Comparison of ENCODE assay signal across 13 cellular contexts in the genomic region with DNA sequence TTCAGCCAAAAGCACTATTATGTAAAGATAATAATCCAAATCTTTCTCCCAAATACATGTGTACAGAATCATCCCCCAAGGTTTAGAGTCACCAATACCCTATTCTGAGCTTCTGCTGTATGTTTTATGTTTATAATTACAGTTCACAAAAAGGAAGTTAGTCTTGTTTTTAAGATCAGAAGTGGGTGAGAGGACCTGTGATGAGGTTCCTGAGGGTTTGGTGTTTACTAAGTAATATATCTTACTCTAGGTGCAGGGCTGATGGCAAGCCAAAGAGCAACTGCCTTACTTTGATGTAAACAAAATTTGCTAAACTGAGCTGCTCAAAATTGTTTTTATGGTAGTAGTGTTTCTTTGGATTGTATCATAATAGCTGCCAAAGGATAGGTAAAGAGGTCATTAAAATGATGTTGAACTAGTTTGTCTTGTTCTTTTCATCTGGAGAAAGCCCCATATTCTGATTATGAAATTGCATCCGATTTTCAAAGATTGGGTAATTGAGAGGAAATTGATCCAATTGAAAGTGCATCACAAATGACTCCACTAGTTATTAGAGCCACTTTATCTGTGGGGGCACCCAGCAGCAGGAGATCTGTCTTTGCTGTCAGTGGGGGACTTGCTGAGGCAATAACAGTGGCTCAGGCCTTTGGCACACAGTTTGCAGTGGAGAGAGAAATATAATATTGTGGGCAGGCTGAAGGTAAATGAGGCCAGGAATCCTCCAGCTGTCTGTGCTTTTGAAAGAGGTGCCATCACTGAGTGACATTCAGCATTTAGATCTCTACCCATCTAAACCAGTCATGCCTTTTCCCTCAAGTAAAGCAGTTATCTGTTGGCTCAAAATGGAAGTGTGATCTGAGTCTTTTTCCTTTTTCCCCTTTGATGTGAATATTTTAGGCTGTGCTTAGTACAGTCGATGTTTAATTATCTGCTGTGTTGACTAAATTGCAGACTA. TPM values are rescaled to one million over a fixed set of nuclear protein-coding genes. Genes with fewer than 3 reads are reported as not detected.
DNase-seq lines count a peak whose midpoint lies in the region; ATAC-seq and TF ChIP-seq lines count a peak whose summit lies in the region.
"Had no signal": no experiment of that assay in that cellular context is flagged by ENCODE, and none has a peak within 500 bp of the region (broad histone marks: within the 10 kb centered on the region; RNA-seq: fewer than 3 reads in every experiment).

No MANE protein-coding gene starts in this region.

- H3K4me3 Mint-ChIP-seq in CD8-positive, alpha-beta memory T cell = peak overlapping the region in 4 of 7 donors; percentile 6 to 52 (median 22)
- H3K4me3 Mint-ChIP-seq: nephron had no signal

- H3K9me3 Mint-ChIP-seq in CD8-positive, alpha-beta memory T cell = no peaks in the 10 kb centered on the region

- no peak overlapping the region for H3K27ac ChIP-seq in CD8-positive, alpha-beta memory T cell (ENCODE audit: low read depth, low read length)
- H3K27ac ChIP-seq in mammary epithelial cell (ENCODE audit: insufficient read depth, low read depth, low read length) (peak overlapping the region; percentile 7), uterus (no peak overlapping the region)
- H3K27ac ChIP-seq: heart right ventricle, thyroid gland had no signal

- TF ChIP-seq CTCF in mammary epithelial cell (conservative IDR thresholded peaks at IDR 0.05 in 1 of 2, IDR thresholded peaks at IDR 0.05 in 1 of 2; ENCODE audit: extremely low read depth in 1 of 2, insufficient read depth in 1 of 2, low read depth in 1 of 2, low read length in 2 of 2) (no peak), uterus (IDR thresholded peaks at IDR 0.05) (no peak), lower leg skin (IDR thresholded peaks at IDR 0.05) (no peak)

- intact Hi-C loops in mammary epithelial cell (cut with micrococcal nuclease) = no loop called here
- intact Hi-C loops in uterus (cut with DNase I; ENCODE audit: low total_unique reads) = no loop called here
- intact Hi-C loops in lower leg skin (cut with DNase I; ENCODE audit: low total_unique reads) = no loop called here

- H3K36me3 Mint-ChIP-seq in CD8-positive, alpha-beta memory T cell = peaks cover 26 to 57% (median 47%) of the 10 kb centered on the region in 3 donors

- peaks cover 3% of the 10 kb centered on the region for H4K20me1 ChIP-seq in mammary epithelial cell (ENCODE audit: insufficient read depth, low read length)

- H3K4me1 Mint-ChIP-seq in CD8-positive, alpha-beta memory T cell = peaks cover 34 to 44% (median 40%) of the 10 kb centered on the region in 3 donors

- peaks cover 58% of the 10 kb centered on the region for H3K79me2 ChIP-seq in mammary epithelial cell (ENCODE audit: insufficient read depth, low read length)

- no peaks in the 10 kb centered on the region for H3K9me3 ChIP-seq in CD8-positive, alpha-beta memory T cell (ENCODE audit: low read length)
- H3K9me3 ChIP-seq in mammary epithelial cell (replicated peaks; ENCODE audit: insufficient read depth, low read length) (no peaks in the 10 kb centered on the region), uterus (no peaks in the 10 kb centered on the region)
- H3K9me3 ChIP-seq: heart right ventricle, thyroid gland had no signal

- H3K27me3 Mint-ChIP-seq in CD8-positive, alpha-beta memory T cell = no peaks in the 10 kb centered on the region

- DNase-seq in CD8-positive, alpha-beta memory T cell = no peak
- DNase-seq in NCI-H510A (lab: John Stamatoyannopoulos, UW) (peak; percentile 10), mammary epithelial cell (no peak), uterus (no peak), lower leg skin (ENCODE audit: low spot score in 2 of 2) (no peak)
- DNase-seq: heart right ventricle, left colon, NCI-H526 treated with DMSO at 0.1 percent for 48 hours, thyroid gland had no signal

- in situ Hi-C loops in mammary epithelial cell (cut with MboI; ENCODE audit: low sequenced_read_pairs in 2 of 2) = no loop called here

- no peaks in the 10 kb centered on the region for H3K27me3 ChIP-seq in CD8-positive, alpha-beta memory T cell (ENCODE audit: insufficient read depth, low read length, poor library complexity, severe bottlenecking)
- no peaks in the 10 kb centered on the region for H3K27me3 ChIP-seq in mammary epithelial cell (ENCODE audit: insufficient read depth, low read length)
- H3K27me3 ChIP-seq in uterus = no peaks in the 10 kb centered on the region
- H3K27me3 ChIP-seq: heart right ventricle, thyroid gland had no signal

- BruUV-seq in mammary epithelial cell (replicated peaks; lab: Mats Ljungman, UMichigan) = no TSS peak

- H3K9ac ChIP-seq in mammary epithelial cell (ENCODE audit: insufficient read depth, low read length) = no peak overlapping the region

- dilution Hi-C loops in mammary epithelial cell (cut with HindIII; ENCODE audit: low sequenced_read_pairs) = no loop called here

- peaks cover 14% of the 10 kb centered on the region for H3K36me3 ChIP-seq in CD8-positive, alpha-beta memory T cell (ENCODE audit: insufficient read depth, low read length)
- peaks cover 25% of the 10 kb centered on the region for H3K36me3 ChIP-seq in mammary epithelial cell (ENCODE audit: insufficient read depth, low read length)
- no peaks in the 10 kb centered on the region for H3K36me3 ChIP-seq in uterus

- WGBS in mammary epithelial cell (ENCODE audit: low coverage, missing lambda C conversion rate) = 44% methylated on average over 2 of the region's 2 CpGs
- 38 to 49% methylated on average over 2 of the region's 2 CpGs for WGBS in lower leg skin, 2 donors

- peak overlapping the region; percentile 25 for H3K4me2 ChIP-seq in mammary epithelial cell (ENCODE audit: insufficient read depth, low read depth, low read length)

- peaks cover 15% of the 10 kb centered on the region for H3K4me1 ChIP-seq in CD8-positive, alpha-beta memory T cell (ENCODE audit: insufficient read depth, low read length)
- H3K4me1 ChIP-seq in mammary epithelial cell (ENCODE audit: insufficient read depth, low read length) = peaks cover 22% of the 10 kb centered on the region
- H3K4me1 ChIP-seq in uterus = no peaks in the 10 kb centered on the region
- H3K4me1 ChIP-seq: thyroid gland had no signal

- ATAC-seq in GM18868 (IDR thresholded peaks at IDR 0.05; ENCODE audit: unreplicated experiment) (peak; percentile 46), HG03280 (IDR thresholded peaks at IDR 0.05; ENCODE audit: unreplicated experiment) (no peak)
- ATAC-seq: heart right ventricle, left colon, Right ventricle myocardium inferior had no signal

- no peak overlapping the region for H3K4me3 ChIP-seq in CD8-positive, alpha-beta memory T cell (ENCODE audit: low read length)
- H3K4me3 ChIP-seq in mammary epithelial cell (replicated peaks in 1 of 3; ENCODE audit: insufficient read depth in 1 of 3, low read depth in 2 of 3, low read length in 3 of 3) (no peak overlapping the region), uterus (no peak overlapping the region), lower leg skin (ENCODE audit: low read depth, poor library complexity, severe bottlenecking) (no peak overlapping the region)
- H3K4me3 ChIP-seq: heart right ventricle, thyroid gland had no signal

- H3K27ac Mint-ChIP-seq in CD8-positive, alpha-beta memory T cell = peak overlapping the region; percentile 7 to 94 (median 58)
- H3K27ac Mint-ChIP-seq: nephron had no signal

- no peak for TF ChIP-seq POLR2A in uterus (IDR thresholded peaks at IDR 0.05)
- no peak for TF ChIP-seq POLR2A in lower leg skin (IDR thresholded peaks at IDR 0.05)

- CTCF ChIA-PET in CD8-positive, alpha-beta memory T cell (lab: Charles Lee) = no interaction called here
- CTCF ChIA-PET in mammary epithelial cell (lab: Charles Lee; ENCODE audit: low non-redundant PET) = no interaction called here

- POLR2A ChIA-PET in CD8-positive, alpha-beta memory T cell (lab: Charles Lee) = no interaction called here

- no peak overlapping the region for H2AFZ ChIP-seq in mammary epithelial cell (ENCODE audit: low read depth, low read length)

RNA-seq across cellular contexts. Expression of a gene that starts 14.1 kb away (rescaled TPM):
- 10 to 100 TPM; 13.3 to 14.2 TPM for total RNA-seq in CD8-positive, alpha-beta memory T cell
- 11.7 TPM for polyA plus RNA-seq in CD8-positive, alpha-beta memory T cell
- 10 to 100 TPM; 28.1 to 35.7 TPM for total RNA-seq in mammary epithelial cell
- polyA plus RNA-seq in mammary epithelial cell = 18.6 TPM
- polyA minus RNA-seq in mammary epithelial cell = 41.2 TPM
- total RNA-seq in uterus = 10 to 100 TPM; 13.2 to 36.0 (median 25.3) TPM
- total RNA-seq in lower leg skin = 10 to 100 TPM in 3 of 4 donors, 1 to 10 TPM in 1; 9.9 to 16.1 (median 12.1) TPM
